ENCODE assay signal across 20 cellular contexts in genomic region chr7:149864751-149865150, GRCh38. TPM values are rescaled to one million over a fixed set of nuclear protein-coding genes. Genes with fewer than 3 reads are reported as not detected.
DNase-seq lines count a peak whose midpoint lies in the region; ATAC-seq and TF ChIP-seq lines count a peak whose summit lies in the region.
"Had no signal": no experiment of that assay in that cellular context is flagged by ENCODE, and none has a peak within 500 bp of the region (broad histone marks: within the 10 kb centered on the region; RNA-seq: fewer than 3 reads in every experiment).

No MANE protein-coding gene starts in this region.

- intact Hi-C loops in activated naive CD4-positive, alpha-beta T cell treated with anti-CD3 and anti-CD28 coated beads for 36 hours (cut with micrococcal nuclease) = loop anchor here (1.0 to 2.0 kb wide), 2 partner anchors 9 to 92 kb away; partner anchors contain the start of genes ATP6V0E2 and ZNF467

- H3K79me2 ChIP-seq in H9 (ENCODE audit: insufficient read depth, low read length) = no peaks in the 10 kb centered on the region
- H3K79me2 ChIP-seq: hepatocyte had no signal

- H3K4ac ChIP-seq in H9 (ENCODE audit: low read depth, low read length) = no peak overlapping the region

- peaks cover 75% of the 10 kb centered on the region for H3K4me1 ChIP-seq in CD8-positive, alpha-beta memory T cell (ENCODE audit: insufficient read depth, low read length)
- no peaks in the 10 kb centered on the region for H3K4me1 ChIP-seq in H9 (ENCODE audit: insufficient read depth, low read length)

- H3T11ph ChIP-seq in H9 (ENCODE audit: low read length) = no peak overlapping the region

- H3K4me3 Mint-ChIP-seq in activated naive CD4-positive, alpha-beta T cell treated with anti-CD3 and anti-CD28 coated beads for 36 hours = no peak overlapping the region
- H3K4me3 Mint-ChIP-seq in CD8-positive, alpha-beta memory T cell = peak overlapping the region in 2 of 7 donors; percentile 80 to 86
- H3K4me3 Mint-ChIP-seq in activated T-helper 17 cell treated with anti-CD3 and anti-CD28 coated beads, Interleukin-2, amount 50 U/mL, for 72 hours = peak overlapping the region; percentile 15
- no peak overlapping the region for H3K4me3 Mint-ChIP-seq in stimulated activated effector memory CD8-positive, alpha-beta T cell treated with anti-CD3 and anti-CD28 coated beads, Interleukin-12 subunit alpha, Interleukin-12 subunit beta, amount 100 ng/mL, for 72 hours
- no peak overlapping the region for H3K4me3 Mint-ChIP-seq in H9
- H3K4me3 Mint-ChIP-seq: brain had no signal

- no peak overlapping the region for H2BK20ac ChIP-seq in H9 (ENCODE audit: low read depth, low read length, poor library complexity, severe bottlenecking)

- no peak overlapping the region for H4K8ac ChIP-seq in H9 (replicated peaks; ENCODE audit: insufficient read length, low read depth, low read length)

- no peak overlapping the region for H3K23ac ChIP-seq in H9 (ENCODE audit: insufficient read length, low read depth, low read length)

- TF ChIP-seq CTCF in H9 (conservative IDR thresholded peaks at IDR 0.05) = no peak

- no CpG with 5 or more reads among the region's 12 CpGs for WGBS in H9 (ENCODE audit: extremely low coverage, insufficient read length, low lambda C conversion rate)

- no peaks in the 10 kb centered on the region for H3K23me2 ChIP-seq in H9 (ENCODE audit: insufficient read length, low read depth, low read length, poor library complexity, severe bottlenecking)

- H2BK5ac ChIP-seq in H9 (ENCODE audit: insufficient read length, low read length) = no peak overlapping the region

- no peak overlapping the region for H2BK120ac ChIP-seq in H9 (ENCODE audit: low read depth, low read length, poor library complexity, severe bottlenecking)

- ATAC-seq in activated T-helper 17 cell treated with anti-CD3 and anti-CD28 coated beads, Interleukin-2, amount 50 U/mL, for 72 hours (replicated peaks) = no peak
- ATAC-seq in stimulated activated effector memory CD8-positive, alpha-beta T cell treated with anti-CD3 and anti-CD28 coated beads, Interleukin-12 subunit alpha, Interleukin-12 subunit beta, amount 100 ng/mL, for 72 hours = no peak
- no peak for ATAC-seq in GM19395 (IDR thresholded peaks at IDR 0.05; ENCODE audit: unreplicated experiment)
- ATAC-seq: left colon had no signal

- no peaks in the 10 kb centered on the region for H3K79me1 ChIP-seq in H9 (ENCODE audit: insufficient read depth, low read depth, low read length, poor library complexity, severe bottlenecking)

- no peak overlapping the region for H4K91ac ChIP-seq in H9 (ENCODE audit: insufficient read length, low read depth, low read length)

- no peak overlapping the region for H3K18ac ChIP-seq in H9 (ENCODE audit: insufficient read length, low read depth, low read length)

- peaks cover 73% of the 10 kb centered on the region for H3K4me1 Mint-ChIP-seq in activated naive CD4-positive, alpha-beta T cell treated with anti-CD3 and anti-CD28 coated beads for 36 hours (ENCODE audit: low read depth)
- peaks cover 54 to 71% (median 65%) of the 10 kb centered on the region in 3 donors for H3K4me1 Mint-ChIP-seq in CD8-positive, alpha-beta memory T cell
- H3K4me1 Mint-ChIP-seq in activated T-helper 17 cell treated with anti-CD3 and anti-CD28 coated beads, Interleukin-2, amount 50 U/mL, for 72 hours = peaks cover 26% of the 10 kb centered on the region
- peaks cover 43% of the 10 kb centered on the region for H3K4me1 Mint-ChIP-seq in stimulated activated effector memory CD8-positive, alpha-beta T cell treated with anti-CD3 and anti-CD28 coated beads, Interleukin-12 subunit alpha, Interleukin-12 subunit beta, amount 100 ng/mL, for 72 hours
- no peaks in the 10 kb centered on the region; a peak in 1 of 4 replicates for H3K4me1 Mint-ChIP-seq in H9

- peak overlapping the region; percentile 93 for H3K27ac Mint-ChIP-seq in activated naive CD4-positive, alpha-beta T cell treated with anti-CD3 and anti-CD28 coated beads for 36 hours
- H3K27ac Mint-ChIP-seq in CD8-positive, alpha-beta memory T cell = peak overlapping the region; percentile 58 to 96 (median 94)
- peak overlapping the region; percentile 89 for H3K27ac Mint-ChIP-seq in activated T-helper 17 cell treated with anti-CD3 and anti-CD28 coated beads, Interleukin-2, amount 50 U/mL, for 72 hours
- H3K27ac Mint-ChIP-seq in stimulated activated effector memory CD8-positive, alpha-beta T cell treated with anti-CD3 and anti-CD28 coated beads, Interleukin-12 subunit alpha, Interleukin-12 subunit beta, amount 100 ng/mL, for 72 hours = peak overlapping the region; percentile 89
- H3K27ac Mint-ChIP-seq in H9 = no peak overlapping the region

- DNase-seq in activated naive CD4-positive, alpha-beta T cell treated with anti-CD3 and anti-CD28 coated beads for 36 hours = no peak
- no peak for DNase-seq in activated naive CD4-positive, alpha-beta T cell treated with Interleukin-2 at 50 U/mL for 16 hours
- no peak for DNase-seq in CD8-positive, alpha-beta memory T cell
- DNase-seq in stimulated activated effector memory CD8-positive, alpha-beta T cell treated with anti-CD3 and anti-CD28 coated beads, Interleukin-12 subunit alpha, Interleukin-12 subunit beta, amount 100 ng/mL, for 72 hours (ENCODE audit: low spot score in 2 of 2) = no peak
- no peak for DNase-seq in H9
- DNase-seq: ACHN, C1 segment of cervical spinal cord, erythroblast, IMR-90, left colon, mesenchymal stem cell, NCI-H1092 treated with DMSO at 0.1 percent for 48 hours, NCI-H1930, NCI-H2227 treated with DMSO at 0.1 percent for 48 hours, NCI-H69 had no signal

- H3K4me2 ChIP-seq in H9 (ENCODE audit: insufficient read depth, insufficient read length, low read length) = no peak overlapping the region
- H3K4me2 ChIP-seq: hepatocyte had no signal

- no peaks in the 10 kb centered on the region for H4K20me1 ChIP-seq in H9 (ENCODE audit: control insufficient read depth, insufficient read depth, insufficient read length)

- H4K5ac ChIP-seq in H9 (ENCODE audit: insufficient read length, low read depth, low read length) = no peak overlapping the region

- H3K56ac ChIP-seq in H9 (ENCODE audit: insufficient read length, low read depth, low read length) = no peak overlapping the region

- no peak overlapping the region for H3K9ac ChIP-seq in H9 (ENCODE audit: extremely low read depth, insufficient read length, low read length)

- H2AFZ ChIP-seq in H9 (ENCODE audit: low read length) = no peak overlapping the region
- H2AFZ ChIP-seq: hepatocyte had no signal

- H2BK12ac ChIP-seq in H9 (ENCODE audit: insufficient read length, low read depth, low read length) = no peak overlapping the region

- H3K9me3 ChIP-seq in CD8-positive, alpha-beta memory T cell (ENCODE audit: low read length) = no peaks in the 10 kb centered on the region
- no peaks in the 10 kb centered on the region for H3K9me3 ChIP-seq in H9 (ENCODE audit: control insufficient read depth, low read depth, low read length)

- H3K36me3 ChIP-seq in CD8-positive, alpha-beta memory T cell (ENCODE audit: insufficient read depth, low read length) = peaks cover 10% of the 10 kb centered on the region

- no peak overlapping the region; the same call in 1 of the 2 replicates for H3K14ac ChIP-seq in H9 (ENCODE audit: insufficient read depth, low read length)

- H3K27ac ChIP-seq in CD8-positive, alpha-beta memory T cell (ENCODE audit: low read depth, low read length) = peak overlapping the region; percentile 21
- no peak overlapping the region for H3K27ac ChIP-seq in H9 (ENCODE audit: insufficient read length, low read depth, low read length)
- H3K27ac ChIP-seq: hepatocyte had no signal

- no peak overlapping the region for H2BK15ac ChIP-seq in H9 (ENCODE audit: low read depth, low read length)

- H3K27me3 ChIP-seq in CD8-positive, alpha-beta memory T cell (ENCODE audit: insufficient read depth, low read length, poor library complexity, severe bottlenecking) = no peaks in the 10 kb centered on the region
- H3K27me3 ChIP-seq in H9 (ENCODE audit: insufficient read depth, low read length) = no peaks in the 10 kb centered on the region
- H3K27me3 ChIP-seq: hepatocyte had no signal

- CTCF ChIA-PET in activated naive CD4-positive, alpha-beta T cell treated with anti-CD3 and anti-CD28 coated beads for 36 hours (lab: Charles Lee) = interaction anchor here (0.8 to 1.5 kb wide), 5 partner anchors 10 to 64 kb away, joined by 3 to 4 read pairs (median 3); no protein-coding TSS in a partner anchor
- CTCF ChIA-PET in CD8-positive, alpha-beta memory T cell (lab: Charles Lee) = no interaction called here

- H3K4me3 ChIP-seq in CD8-positive, alpha-beta memory T cell (ENCODE audit: low read length) = peak overlapping the region; percentile 40
- H3K4me3 ChIP-seq: hepatocyte had no signal

- H3K27me3 Mint-ChIP-seq in activated naive CD4-positive, alpha-beta T cell treated with anti-CD3 and anti-CD28 coated beads for 36 hours (ENCODE audit: low read depth) = no peaks in the 10 kb centered on the region
- H3K27me3 Mint-ChIP-seq in CD8-positive, alpha-beta memory T cell = no peaks in the 10 kb centered on the region
- H3K27me3 Mint-ChIP-seq in activated T-helper 17 cell treated with anti-CD3 and anti-CD28 coated beads, Interleukin-2, amount 50 U/mL, for 72 hours = no peaks in the 10 kb centered on the region
- H3K27me3 Mint-ChIP-seq in H9 (ENCODE audit: low read depth) = peaks cover 23% of the 10 kb centered on the region
- H3K27me3 Mint-ChIP-seq: brain had no signal

- no peak overlapping the region for H2AK5ac ChIP-seq in H9 (ENCODE audit: insufficient read length, low read length)

- no peaks in the 10 kb centered on the region for H3K9me3 Mint-ChIP-seq in activated naive CD4-positive, alpha-beta T cell treated with anti-CD3 and anti-CD28 coated beads for 36 hours
- no peaks in the 10 kb centered on the region for H3K9me3 Mint-ChIP-seq in CD8-positive, alpha-beta memory T cell
- no peaks in the 10 kb centered on the region for H3K9me3 Mint-ChIP-seq in activated T-helper 17 cell treated with anti-CD3 and anti-CD28 coated beads, Interleukin-2, amount 50 U/mL, for 72 hours
- H3K9me3 Mint-ChIP-seq in stimulated activated effector memory CD8-positive, alpha-beta T cell treated with anti-CD3 and anti-CD28 coated beads, Interleukin-12 subunit alpha, Interleukin-12 subunit beta, amount 100 ng/mL, for 72 hours = no peaks in the 10 kb centered on the region
- H3K9me3 Mint-ChIP-seq in H9 = no peaks in the 10 kb centered on the region
- H3K9me3 Mint-ChIP-seq: activated T-cell treated with anti-CD3 and anti-CD28 coated beads, Interleukin-2, amount 50 U/mL, for 72 hours; brain had no signal

- POLR2A ChIA-PET in CD8-positive, alpha-beta memory T cell (lab: Charles Lee) = interaction anchor here (1.6 kb wide), 1 partner anchor 26 kb away, joined by 13 read pairs; the partner anchor contains the start of gene ZNF862

- H3K36me3 Mint-ChIP-seq in activated naive CD4-positive, alpha-beta T cell treated with anti-CD3 and anti-CD28 coated beads for 36 hours (ENCODE audit: low read depth) = peaks cover 28% of the 10 kb centered on the region
- peaks cover 10 to 47% (median 14%) of the 10 kb centered on the region in 3 donors for H3K36me3 Mint-ChIP-seq in CD8-positive, alpha-beta memory T cell
- peaks cover 21% of the 10 kb centered on the region for H3K36me3 Mint-ChIP-seq in activated T-helper 17 cell treated with anti-CD3 and anti-CD28 coated beads, Interleukin-2, amount 50 U/mL, for 72 hours (ENCODE audit: low read depth)
- peaks cover 6% of the 10 kb centered on the region for H3K36me3 Mint-ChIP-seq in stimulated activated effector memory CD8-positive, alpha-beta T cell treated with anti-CD3 and anti-CD28 coated beads, Interleukin-12 subunit alpha, Interleukin-12 subunit beta, amount 100 ng/mL, for 72 hours
- no peaks in the 10 kb centered on the region for H3K36me3 Mint-ChIP-seq in H9 (ENCODE audit: insufficient read depth in 1 of 3, low read depth in 3 of 3)

RNA-seq across cellular contexts. Expression of gene ATP6V0E2, which starts 9.0 kb away (rescaled TPM):
- total RNA-seq in activated naive CD4-positive, alpha-beta T cell treated with anti-CD3 and anti-CD28 coated beads for 36 hours = 10 to 100 TPM; 31.8 to 32.4 TPM
- 10 to 100 TPM; 68.3 to 76.2 TPM for total RNA-seq in CD8-positive, alpha-beta memory T cell
- polyA plus RNA-seq in CD8-positive, alpha-beta memory T cell = 144 TPM
- 10 to 100 TPM; 30.3 to 72.9 TPM for total RNA-seq in activated T-helper 17 cell treated with anti-CD3 and anti-CD28 coated beads, Interleukin-2, amount 50 U/mL, for 72 hours
- 19.0 and 20.0 TPM in 2 replicates for total RNA-seq in H9 (2021)

RNA-seq across cellular contexts. Expression of gene ZNF862, which starts 26.6 kb away (rescaled TPM):
- 10 to 100 TPM; 17.6 to 19.4 TPM for total RNA-seq in activated naive CD4-positive, alpha-beta T cell treated with anti-CD3 and anti-CD28 coated beads for 36 hours
- 10 to 100 TPM; 12.3 to 13.2 TPM for total RNA-seq in CD8-positive, alpha-beta memory T cell
- 6.8 TPM for polyA plus RNA-seq in CD8-positive, alpha-beta memory T cell
- total RNA-seq in activated T-helper 17 cell treated with anti-CD3 and anti-CD28 coated beads, Interleukin-2, amount 50 U/mL, for 72 hours = 10 to 100 TPM; 18.4 to 40.8 TPM
- total RNA-seq in H9 (2021) = 1.3 and 1.9 TPM in 2 replicates

Comparison
In these comparisons a context has a peak if more than half of its experiments do, and no peak if none do; other contexts are left out.
1. H3K27ac Mint-ChIP-seq: peak in activated naive CD4-positive, alpha-beta T cell treated with anti-CD3 and anti-CD28 coated beads for 36 hours (single experiment), CD8-positive, alpha-beta memory T cell (8 of 8), activated T-helper 17 cell treated with anti-CD3 and anti-CD28 coated beads, Interleukin-2, amount 50 U/mL, for 72 hours (single experiment) and stimulated activated effector memory CD8-positive, alpha-beta T cell treated with anti-CD3 and anti-CD28 coated beads, Interleukin-12 subunit alpha, Interleukin-12 subunit beta, amount 100 ng/mL, for 72 hours (single experiment); none in H9 (0 of 3).